Comparison of ENCODE assay signal across 9 cellular contexts in genomic region chr1:233281711-233282581, GRCh38. TPM values are rescaled to one million over a fixed set of nuclear protein-coding genes. Genes with fewer than 3 reads are reported as not detected.
DNase-seq lines count a peak whose midpoint lies in the region; ATAC-seq and TF ChIP-seq lines count a peak whose summit lies in the region.
"Had no signal": no experiment of that assay in that cellular context is flagged by ENCODE, and none has a peak within 500 bp of the region (broad histone marks: within the 10 kb centered on the region; RNA-seq: fewer than 3 reads in every experiment).

No MANE protein-coding gene starts in this region.

- H3K9me3 ChIP-seq in stomach, result no peaks in the 10 kb centered on the region

- TF ChIP-seq CTCF in AG10803 (conservative IDR thresholded peaks at IDR 0.05; ENCODE audit: low read length) (no peak), stomach (IDR thresholded peaks at IDR 0.05) (no peak), dorsolateral prefrontal cortex (IDR thresholded peaks at IDR 0.05 in 54 of 56, conservative IDR thresholded peaks at IDR 0.05 in 2 of 56; ENCODE audit: low read depth in 1 of 56, partially characterized antibody in 56 of 56) (no peak)

- peak overlapping the region in 1 of 5 donors; percentile 3 for H3K27ac ChIP-seq in stomach
- peak overlapping the region in 5 of 59 donors; percentile 5 to 36 (median 7) for H3K27ac ChIP-seq in dorsolateral prefrontal cortex
- H3K27ac ChIP-seq: parathyroid adenoma had no signal

- intact Hi-C loops in stomach (cut with DNase I; ENCODE audit: low total_unique reads) (no loop called here), dorsolateral prefrontal cortex (cut with DNase I) (loop anchor here in 1 of 2 donors (1.0 kb wide), 1 partner anchor 13 kb away; the partner anchor contains the start of gene PCNX2)

- H3K4me3 ChIP-seq in AG10803 (ENCODE audit: low read length) (no peak overlapping the region), stomach (no peak overlapping the region), dorsolateral prefrontal cortex (no peak overlapping the region)

- no peaks in the 10 kb centered on the region for H3K27me3 Mint-ChIP-seq in activated CD4-positive, alpha-beta T cell treated with anti-CD3 and anti-CD28 coated beads, Interleukin-2, amount 10 ng/mL, durations not matched to agents 7 days and 5 days

- TF ChIP-seq EP300 in stomach (IDR thresholded peaks at IDR 0.05), result no peak

- ATAC-seq in GM19035 (IDR thresholded peaks at IDR 0.05; ENCODE audit: unreplicated experiment), result peak; percentile 85
- peak; percentile 88 for ATAC-seq in HG03103 (IDR thresholded peaks at IDR 0.05; ENCODE audit: low read depth, unreplicated experiment)

- H3K4me1 Mint-ChIP-seq in activated CD4-positive, alpha-beta T cell treated with anti-CD3 and anti-CD28 coated beads, Interleukin-2, amount 10 ng/mL, durations not matched to agents 7 days and 5 days, result peaks cover 38% of the 10 kb centered on the region

- DNase-seq in AG10803 (ENCODE audit: low read depth) (peak; percentile 49), non-pigmented ciliary epithelial cell (ENCODE audit: low read depth) (peak; percentile 24), stomach (no peak), dorsolateral prefrontal cortex (no peak), NCI-H1930 (lab: John Stamatoyannopoulos, UW) (no peak)
- peak; percentile 58 for DNase-seq in activated CD4-positive, alpha-beta T cell treated with anti-CD3 and anti-CD28 coated beads, Interleukin-2, amount 10 ng/mL, durations not matched to agents 7 days and 5 days

- POLR2A ChIA-PET in activated CD4-positive, alpha-beta T cell treated with anti-CD3 and anti-CD28 coated beads, Interleukin-2, amount 10 ng/mL, durations not matched to agents 7 days and 5 days (lab: Charles Lee), result no interaction called here

- H3K9me3 Mint-ChIP-seq in activated CD4-positive, alpha-beta T cell treated with anti-CD3 and anti-CD28 coated beads, Interleukin-2, amount 10 ng/mL, durations not matched to agents 7 days and 5 days, result no peaks in the 10 kb centered on the region

- peaks cover 26% of the 10 kb centered on the region for H3K36me3 Mint-ChIP-seq in activated CD4-positive, alpha-beta T cell treated with anti-CD3 and anti-CD28 coated beads, Interleukin-2, amount 10 ng/mL, durations not matched to agents 7 days and 5 days (ENCODE audit: low read depth)

- no peaks in the 10 kb centered on the region for H3K36me3 ChIP-seq in stomach

- peak overlapping the region; percentile 51 for H3K4me3 Mint-ChIP-seq in activated CD4-positive, alpha-beta T cell treated with anti-CD3 and anti-CD28 coated beads, Interleukin-2, amount 10 ng/mL, durations not matched to agents 7 days and 5 days

- 77 to 86% (median 83%) methylated on average over 8 of the region's 8 CpGs for WGBS in stomach, 5 donors

- peak overlapping the region; percentile 77 for H3K27ac Mint-ChIP-seq in activated CD4-positive, alpha-beta T cell treated with anti-CD3 and anti-CD28 coated beads, Interleukin-2, amount 10 ng/mL, durations not matched to agents 7 days and 5 days

- no peak for TF ChIP-seq POLR2A in stomach (IDR thresholded peaks at IDR 0.05)

- CTCF ChIA-PET in activated CD4-positive, alpha-beta T cell treated with anti-CD3 and anti-CD28 coated beads, Interleukin-2, amount 10 ng/mL, durations not matched to agents 7 days and 5 days (lab: Charles Lee), result interaction anchor here (0.9 kb wide), 1 partner anchor 68 kb away, joined by 3 read pairs; no protein-coding TSS in a partner anchor

- H3K27me3 ChIP-seq in stomach (no peaks in the 10 kb centered on the region), dorsolateral prefrontal cortex (no peaks in the 10 kb centered on the region)

- peaks cover 0 to 10% (median 0%) of the 10 kb centered on the region in 4 donors for H3K4me1 ChIP-seq in stomach
- H3K4me1 ChIP-seq: parathyroid adenoma had no signal

RNA-seq across cellular contexts. Expression of gene PCNX2, which starts 13.6 kb away (rescaled TPM):
- 10 to 100 TPM; 25.0 to 29.8 TPM for total RNA-seq in activated CD4-positive, alpha-beta T cell treated with anti-CD3 and anti-CD28 coated beads, Interleukin-2, amount 10 ng/mL, durations not matched to agents 7 days and 5 days
- 10 to 100 TPM in 3 of 5 donors, 1 to 10 TPM in 2; 5.9 to 34.4 (median 10.4) TPM for total RNA-seq in stomach
- 10 to 100 TPM in 1 of 3 donors, 1 to 10 TPM in 2; 3.0 to 15.4 (median 6.0) TPM for polyA plus RNA-seq in stomach
- 100 to 1,000 TPM in 119 of 120 experiments, 10 to 100 TPM in 1; 85.7 to 219 (median 153) TPM for total RNA-seq in dorsolateral prefrontal cortex

RNA-seq across cellular contexts. Expression of gene MAP3K21, which starts 45.6 kb away (rescaled TPM):
- under 1 TPM; 0.84 to 0.87 TPM for total RNA-seq in activated CD4-positive, alpha-beta T cell treated with anti-CD3 and anti-CD28 coated beads, Interleukin-2, amount 10 ng/mL, durations not matched to agents 7 days and 5 days
- total RNA-seq in stomach (10 to 100 TPM; 15.2 to 58.5 (median 44.9) TPM), dorsolateral prefrontal cortex (10 to 100 TPM in 16 of 120 experiments, 1 to 10 TPM in 104; 4.0 to 12.8 (median 7.9) TPM)
- 1 to 10 TPM; 4.8 to 7.5 (median 6.9) TPM for polyA plus RNA-seq in stomach

Comparison
In these comparisons a context has a peak if more than half of its experiments do, and no peak if none do; other contexts are left out.
1. DNase-seq: peak in AG10803 (single experiment), activated CD4-positive, alpha-beta T cell treated with anti-CD3 and anti-CD28 coated beads, Interleukin-2, amount 10 ng/mL, durations not matched to agents 7 days and 5 days (single experiment) and non-pigmented ciliary epithelial cell (single experiment); none in stomach (single experiment), dorsolateral prefrontal cortex (0 of 10) and NCI-H1930 (0 of 2).